In genomic region chr17:32126325-32126724, GRCh38 we compare ENCODE assay signal across 15 cellular contexts. TPM values are rescaled to one million over a fixed set of nuclear protein-coding genes. Genes with fewer than 3 reads are reported as not detected.
A peak's percentile ranks its signal among the peaks of the same experiment; 100 is the strongest.
DNase-seq lines count a peak whose midpoint lies in the region; ATAC-seq and TF ChIP-seq lines count a peak whose summit lies in the region.
"Had no signal": no experiment of that assay in that cellular context is flagged by ENCODE, and none has a peak within 500 bp of the region (broad histone marks: within the 10 kb centered on the region; RNA-seq: fewer than 3 reads in every experiment).

No MANE protein-coding gene starts in this region.

- H3K9me3 ChIP-seq in T-helper 17 cell (ENCODE audit: control insufficient read depth, low read length, poor library complexity, severe bottlenecking) (no peaks in the 10 kb centered on the region), spleen (no peaks in the 10 kb centered on the region), upper lobe of right lung (no peaks in the 10 kb centered on the region)

- H3K4me1 ChIP-seq in spleen (peaks cover 11 to 32% (median 26%) of the 10 kb centered on the region in 6 donors), upper lobe of right lung (peaks cover 8% of the 10 kb centered on the region)

- H3K4me3 Mint-ChIP-seq in activated CD4-positive, alpha-beta T cell treated with anti-CD3 and anti-CD28 coated beads for 36 hours = no peak overlapping the region
- H3K4me3 Mint-ChIP-seq in T-helper 17 cell (no peak overlapping the region), glutamatergic neuron (ENCODE audit: unreplicated experiment) (peak overlapping the region; percentile 88)

- no peaks in the 10 kb centered on the region for H3K9me3 Mint-ChIP-seq in activated CD4-positive, alpha-beta T cell treated with anti-CD3 and anti-CD28 coated beads for 36 hours (ENCODE audit: low read depth)
- peaks cover 3% of the 10 kb centered on the region for H3K9me3 Mint-ChIP-seq in glutamatergic neuron (ENCODE audit: unreplicated experiment)

- H3K27me3 ChIP-seq in spleen (replicated peaks in 1 of 7) (no peaks in the 10 kb centered on the region), upper lobe of right lung (no peaks in the 10 kb centered on the region)
- H3K27me3 ChIP-seq: cardiac muscle cell had no signal

- 51 to 89% (median 87%) methylated on average over 4 of the region's 4 CpGs for WGBS in spleen, 5 donors

- TF ChIP-seq CTCF in glutamatergic neuron (IDR thresholded peaks at IDR 0.05; ENCODE audit: partially characterized antibody, unreplicated experiment) (no peak), spleen (IDR thresholded peaks at IDR 0.05 in 8 of 11, conservative IDR thresholded peaks at IDR 0.05 in 3 of 11) (no peak), upper lobe of right lung (IDR thresholded peaks at IDR 0.05) (no peak)

- DNase-seq in activated CD4-positive, alpha-beta T cell treated with anti-CD3 and anti-CD28 coated beads for 36 hours = no peak
- no peak for DNase-seq in activated CD4-positive, alpha-beta T cell treated with anti-CD3 and anti-CD28 coated beads, Interleukin-2, amount 50 U/mL, for 4 hours
- DNase-seq in T-helper 17 cell = no peak
- DNase-seq in glutamatergic neuron = no peak
- no peak for DNase-seq in spleen
- no peak for DNase-seq in upper lobe of right lung
- DNase-seq: activated CD4-positive, alpha-beta T cell treated with anti-CD3 and anti-CD28 coated beads, Interleukin-2, amount 50 U/mL, for 1 hour; activated gamma-delta T cell; foreskin fibroblast; GM23248; NCI-H2081 treated with DMSO at 0.1 percent for 48 hours; posterior cingulate gyrus had no signal

- H3K36me3 Mint-ChIP-seq in activated CD4-positive, alpha-beta T cell treated with anti-CD3 and anti-CD28 coated beads for 36 hours (ENCODE audit: low read depth) = peaks cover 7% of the 10 kb centered on the region
- H3K36me3 Mint-ChIP-seq in T-helper 17 cell (ENCODE audit: low read depth) = no peaks in the 10 kb centered on the region
- H3K36me3 Mint-ChIP-seq in glutamatergic neuron (ENCODE audit: unreplicated experiment) = peaks cover 6% of the 10 kb centered on the region

- no peak for ATAC-seq in activated CD4-positive, alpha-beta T cell treated with anti-CD3 and anti-CD28 coated beads for 36 hours
- ATAC-seq in T-helper 17 cell = no peak
- ATAC-seq in HG03354 (IDR thresholded peaks at IDR 0.05; ENCODE audit: poor library complexity, severe bottlenecking, unreplicated experiment) = no peak
- ATAC-seq in GM19467 (IDR thresholded peaks at IDR 0.05; ENCODE audit: unreplicated experiment) = no peak
- no peak for ATAC-seq in upper lobe of right lung

- POLR2A ChIA-PET in activated CD4-positive, alpha-beta T cell treated with anti-CD3 and anti-CD28 coated beads for 36 hours (lab: Charles Lee) = no interaction called here

- H3K27me3 Mint-ChIP-seq in activated CD4-positive, alpha-beta T cell treated with anti-CD3 and anti-CD28 coated beads for 36 hours = no peaks in the 10 kb centered on the region
- H3K27me3 Mint-ChIP-seq in T-helper 17 cell (no peaks in the 10 kb centered on the region), glutamatergic neuron (ENCODE audit: unreplicated experiment) (no peaks in the 10 kb centered on the region)

- CTCF ChIA-PET in activated CD4-positive, alpha-beta T cell treated with anti-CD3 and anti-CD28 coated beads for 36 hours (lab: Charles Lee) = interaction anchor here (0.6 to 5.3 kb wide), 3 partner anchors 10 to 98 kb away, joined by 3 to 60 read pairs (median 3); partner anchors contain the start of gene RHOT1

- H3K27ac Mint-ChIP-seq in activated CD4-positive, alpha-beta T cell treated with anti-CD3 and anti-CD28 coated beads for 36 hours = peak overlapping the region; percentile 99
- H3K27ac Mint-ChIP-seq in T-helper 17 cell (peak overlapping the region; percentile 95), glutamatergic neuron (ENCODE audit: unreplicated experiment) (no peak overlapping the region)

- TF ChIP-seq POLR2A in spleen (IDR thresholded peaks at IDR 0.05) = no peak

- H3K4me1 Mint-ChIP-seq in activated CD4-positive, alpha-beta T cell treated with anti-CD3 and anti-CD28 coated beads for 36 hours = peaks cover 15% of the 10 kb centered on the region
- H3K4me1 Mint-ChIP-seq in T-helper 17 cell (peaks cover 20% of the 10 kb centered on the region), glutamatergic neuron (ENCODE audit: low read depth, unreplicated experiment) (peaks cover 6% of the 10 kb centered on the region)

- intact Hi-C loops in activated CD4-positive, alpha-beta T cell treated with anti-CD3 and anti-CD28 coated beads for 36 hours (cut with DNase I, micrococcal nuclease) = loop anchor here in 1 of 2 experiments (5.0 kb wide), 1 partner anchor 189 kb away; the partner anchor contains the start of gene SUZ12
- intact Hi-C loops in spleen (cut with DNase I; ENCODE audit: low total_unique reads) = no loop called here
- intact Hi-C loops in upper lobe of right lung (cut with DNase I) = no loop called here

- H3K27ac ChIP-seq in spleen (peak overlapping the region in 6 of 8 donors; percentile 80 to 95 (median 90)), upper lobe of right lung (no peak overlapping the region)
- H3K27ac ChIP-seq: cardiac muscle cell had no signal

- H3K4me3 ChIP-seq in spleen = no peak overlapping the region
- no peak overlapping the region for H3K4me3 ChIP-seq in upper lobe of right lung
- H3K4me3 ChIP-seq: cardiac muscle cell had no signal

- H3K36me3 ChIP-seq in spleen (no peaks in the 10 kb centered on the region), upper lobe of right lung (no peaks in the 10 kb centered on the region)
- H3K36me3 ChIP-seq: cardiac muscle cell had no signal

RNA-seq across cellular contexts. Expression of gene RHOT1, which starts 16.0 kb away (rescaled TPM):
- 10 to 100 TPM; 23.3 to 34.1 TPM for total RNA-seq in activated CD4-positive, alpha-beta T cell treated with anti-CD3 and anti-CD28 coated beads for 36 hours
- total RNA-seq in T-helper 17 cell (10 to 100 TPM; 18.9 to 19.5 TPM), glutamatergic neuron (ENCODE audit: unreplicated experiment) (36.1 TPM), spleen (10 to 100 TPM; 30.1 to 57.1 (median 35.3) TPM), upper lobe of right lung (46.6 TPM)
- polyA plus RNA-seq in spleen = 10 to 100 TPM; 21.2 to 25.7 (median 25.1) TPM
